Comparison of ENCODE assay signal across 14 cellular contexts in the genomic region with DNA sequence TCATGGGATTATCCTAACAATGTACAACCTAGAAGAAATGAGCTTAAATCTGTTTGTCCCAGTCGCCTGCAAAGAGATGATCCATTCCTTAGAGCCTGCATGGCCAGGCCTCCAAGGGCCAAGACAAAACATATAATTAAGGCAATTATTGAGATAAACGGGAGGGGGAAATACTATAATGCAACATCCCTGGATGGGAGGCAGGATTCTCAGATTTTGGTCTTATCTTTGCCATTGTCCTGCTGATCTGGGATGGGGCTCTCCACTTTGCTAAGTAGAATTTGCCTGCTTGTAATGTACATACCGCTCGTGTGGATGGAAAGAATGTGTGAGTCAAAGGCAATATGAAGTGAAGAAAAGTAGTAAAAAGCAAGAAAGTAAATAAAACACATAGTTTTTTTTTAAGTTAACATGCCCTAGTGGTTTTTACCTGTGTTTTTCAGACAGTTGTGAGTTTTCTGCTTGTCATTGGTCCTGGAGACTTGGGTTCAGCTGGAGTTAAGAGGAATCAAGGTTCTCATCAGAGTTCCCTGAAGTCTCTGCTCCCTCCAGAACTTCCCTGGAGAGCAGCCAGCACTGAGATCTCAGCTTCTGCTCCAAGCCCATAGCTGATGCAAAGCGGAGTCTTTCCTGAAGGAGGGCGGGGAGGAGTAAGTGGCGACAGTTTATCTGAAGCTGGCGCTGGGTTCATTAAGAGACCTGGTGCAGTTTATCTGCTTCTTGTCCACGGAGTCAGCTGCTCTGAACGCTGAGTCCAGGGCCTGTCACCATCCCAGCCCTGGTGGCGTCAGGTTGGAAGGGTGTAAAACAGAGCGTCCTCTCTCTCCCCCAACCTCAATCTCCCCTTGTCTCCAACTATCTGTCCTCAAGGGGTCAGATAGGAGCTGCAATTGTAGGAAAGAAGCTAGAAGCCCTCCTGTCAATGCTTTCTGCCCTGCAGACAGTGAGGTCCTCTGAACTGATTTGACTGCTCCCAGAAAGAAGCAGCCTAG. TPM values are rescaled to one million over a fixed set of nuclear protein-coding genes. Genes with fewer than 3 reads are reported as not detected.
A peak's percentile ranks its signal among the peaks of the same experiment; 100 is the strongest.
DNase-seq lines count a peak whose midpoint lies in the region; ATAC-seq and TF ChIP-seq lines count a peak whose summit lies in the region.
"Had no signal": no experiment of that assay in that cellular context is flagged by ENCODE, and none has a peak within 500 bp of the region (broad histone marks: within the 10 kb centered on the region; RNA-seq: fewer than 3 reads in every experiment).

No MANE protein-coding gene starts in this region.

- ATAC-seq in GM19397 (IDR thresholded peaks at IDR 0.05; ENCODE audit: unreplicated experiment) = no peak

- no peak for DNase-seq in GM10266 (ENCODE audit: extremely low spot score)
- peak; percentile 58 for DNase-seq in NCI-H2227 treated with DMSO at 0.1 percent for 48 hours (lab: John Stamatoyannopoulos, UW)
- DNase-seq in fibroblast of lung (ENCODE audit: low read depth in 2 of 2) = peak; percentile 59 to 61
- DNase-seq in nephron progenitor cell = no peak
- DNase-seq in activated naive CD4-positive, alpha-beta T cell (lab: John Stamatoyannopoulos, UW) = no peak
- no peak for DNase-seq in NCI-H510A (lab: John Stamatoyannopoulos, UW)
- no peak for DNase-seq in stimulated activated CD4-positive, alpha-beta T cell treated with anti-CD3 and anti-CD28 coated beads, Interleukin-4, amount 100 ng/mL, for 4 hours
- DNase-seq: activated CD4-positive, alpha-beta memory T cell treated with anti-CD3 and anti-CD28 coated beads for 36 hours; esophagus squamous epithelium; NCI-H1694; stimulated activated naive CD4-positive, alpha-beta T cell treated with Interleukin-2 at 50 U/mL for 16 hours had no signal

- no peak overlapping the region for H3K27ac Mint-ChIP-seq in nephron progenitor cell
- H3K27ac Mint-ChIP-seq: activated CD4-positive, alpha-beta memory T cell treated with anti-CD3 and anti-CD28 coated beads for 36 hours had no signal

- H4K20me1 ChIP-seq in fibroblast of lung (ENCODE audit: control insufficient read depth, extremely low read depth, insufficient read depth, low read length) = no peaks in the 10 kb centered on the region

- H3K9me3 Mint-ChIP-seq in nephron progenitor cell = no peaks in the 10 kb centered on the region
- H3K9me3 Mint-ChIP-seq: activated CD4-positive, alpha-beta memory T cell treated with anti-CD3 and anti-CD28 coated beads for 36 hours had no signal

- H3K27me3 Mint-ChIP-seq in nephron progenitor cell (ENCODE audit: low read depth, poor library complexity) = peaks cover 4% of the 10 kb centered on the region

- peaks cover 5% of the 10 kb centered on the region for H3K4me1 ChIP-seq in fibroblast of lung (ENCODE audit: control insufficient read depth, extremely low read depth, insufficient read depth, low read length)
- H3K4me1 ChIP-seq: esophagus squamous epithelium had no signal

- peaks cover 96% of the 10 kb centered on the region for H3K4me1 Mint-ChIP-seq in nephron progenitor cell

- H2AFZ ChIP-seq in fibroblast of lung (ENCODE audit: low read length) = no peak overlapping the region

- H3K36me3 Mint-ChIP-seq in nephron progenitor cell (ENCODE audit: low read depth) = no peaks in the 10 kb centered on the region
- H3K36me3 Mint-ChIP-seq: activated CD4-positive, alpha-beta memory T cell treated with anti-CD3 and anti-CD28 coated beads for 36 hours had no signal

- H3K27me3 ChIP-seq in fibroblast of lung (ENCODE audit: control insufficient read depth, insufficient read depth, low read length) = no peaks in the 10 kb centered on the region

- peak; percentile 36 for TF ChIP-seq CTCF in GM10266 (IDR thresholded peaks at IDR 0.05; ENCODE audit: control insufficient read depth, insufficient read depth, low read depth, missing control alignments)
- peak in 1 of 2 donors; percentile 18 for TF ChIP-seq CTCF in fibroblast of lung (conservative IDR thresholded peaks at IDR 0.05 in 1 of 2, IDR thresholded peaks at IDR 0.05 in 1 of 2; ENCODE audit: low read depth in 1 of 2, low read length in 2 of 2)
- peak; percentile 16 for TF ChIP-seq CTCF in nephron progenitor cell (IDR thresholded peaks at IDR 0.05)

- no peak overlapping the region for H3K9ac ChIP-seq in fibroblast of lung (ENCODE audit: insufficient read depth, low read length)

- H3K36me3 ChIP-seq in fibroblast of lung (ENCODE audit: control insufficient read depth, insufficient read depth, low read length) = no peaks in the 10 kb centered on the region
- H3K36me3 ChIP-seq: esophagus squamous epithelium, neutrophil had no signal

- no peaks in the 10 kb centered on the region for H3K79me2 ChIP-seq in fibroblast of lung (ENCODE audit: control insufficient read depth, insufficient read depth, low read length)

- no peak overlapping the region for H3K27ac ChIP-seq in fibroblast of lung (ENCODE audit: insufficient read depth, low read length)
- H3K27ac ChIP-seq: esophagus squamous epithelium, neutrophil had no signal

- H3K4me3 Mint-ChIP-seq in nephron progenitor cell = no peak overlapping the region
- H3K4me3 Mint-ChIP-seq: activated CD4-positive, alpha-beta memory T cell treated with anti-CD3 and anti-CD28 coated beads for 36 hours had no signal

- no peak overlapping the region for H3K4me2 ChIP-seq in fibroblast of lung (ENCODE audit: extremely low read depth, insufficient read depth, low read length)

- no peaks in the 10 kb centered on the region for H3K9me3 ChIP-seq in fibroblast of lung (ENCODE audit: control insufficient read depth, insufficient read depth, low read depth, low read length)
- H3K9me3 ChIP-seq: esophagus squamous epithelium, neutrophil had no signal

- H3K4me3 ChIP-seq in fibroblast of lung (replicated peaks in 1 of 4; ENCODE audit: control extremely low read depth in 1 of 4, insufficient read depth in 1 of 4, low read depth in 3 of 4, low read length in 4 of 4) = no peak overlapping the region
- H3K4me3 ChIP-seq: esophagus squamous epithelium had no signal

RNA-seq across cellular contexts. Expression of a gene that starts 30.1 kb away (rescaled TPM):
- total RNA-seq in fibroblast of lung = not detected in 2 replicates
- not detected in 2 replicates for polyA plus RNA-seq in fibroblast of lung
- polyA plus RNA-seq in fibroblast of lung (2012) = not detected in 2 replicates
- not detected in 2 replicates for polyA minus RNA-seq in fibroblast of lung (ENCODE audit: low replicate concordance)
- total RNA-seq: activated CD4-positive, alpha-beta memory T cell treated with anti-CD3 and anti-CD28 coated beads for 36 hours had no signal
- polyA plus RNA-seq: keratinocyte had no signal

RNA-seq across cellular contexts. Expression of a gene that starts 44.2 kb away (rescaled TPM):
- total RNA-seq in fibroblast of lung = 9.2 and 12.2 TPM in 2 replicates
- polyA plus RNA-seq in fibroblast of lung = 12.3 and 15.9 TPM in 2 replicates
- 18.2 and 25.8 TPM in 2 replicates for polyA plus RNA-seq in fibroblast of lung (2012)
- 10.2 and 12.9 TPM in 2 replicates for polyA minus RNA-seq in fibroblast of lung (ENCODE audit: low replicate concordance)

Comparison
In these comparisons a context has a peak if more than half of its experiments do, and no peak if none do; other contexts are left out.
1. DNase-seq: peak in NCI-H2227 treated with DMSO at 0.1 percent for 48 hours (single experiment) and fibroblast of lung (2 of 2); none in GM10266 (single experiment), nephron progenitor cell (single experiment), activated naive CD4-positive, alpha-beta T cell (0 of 4), NCI-H510A (single experiment) and stimulated activated CD4-positive, alpha-beta T cell treated with anti-CD3 and anti-CD28 coated beads, Interleukin-4, amount 100 ng/mL, for 4 hours (0 of 2).